In the genomic region with DNA sequence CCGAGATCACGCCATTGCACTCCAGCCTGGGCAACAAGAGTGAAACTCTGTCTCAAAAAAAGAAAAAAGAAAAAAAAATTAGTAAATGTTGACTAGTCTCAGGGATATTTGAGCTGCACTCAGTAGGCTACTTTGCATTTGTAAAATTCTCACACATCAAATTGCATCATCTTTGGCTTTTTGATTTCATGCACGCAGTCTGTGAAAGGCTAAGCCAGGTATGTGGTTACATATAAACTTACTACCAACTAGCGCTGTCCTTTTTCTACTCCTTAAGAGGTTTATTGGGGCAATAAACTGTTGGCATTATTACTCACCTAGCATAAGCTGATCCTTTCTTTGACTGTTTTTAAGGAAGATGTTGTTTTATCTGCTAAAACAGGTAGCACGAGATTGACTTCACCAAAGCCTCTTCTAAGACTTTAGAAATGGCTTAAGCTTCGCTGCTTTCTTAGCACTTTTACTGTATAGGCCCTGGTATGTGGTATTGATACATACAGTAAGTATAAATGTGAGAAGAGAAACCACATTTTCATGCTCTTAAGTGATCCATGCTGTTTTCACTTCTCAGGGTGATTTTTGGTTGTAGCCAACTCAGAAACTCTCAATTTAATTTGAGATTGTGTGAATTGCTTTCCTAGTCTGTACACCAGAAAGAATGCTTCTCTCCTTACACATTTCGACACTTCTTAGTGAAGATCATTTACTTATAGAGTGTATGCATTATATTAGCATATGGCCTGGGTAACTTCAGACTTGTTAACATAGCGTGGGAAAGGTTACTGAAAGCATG, we compare ENCODE assay signal across 17 cellular contexts.
A peak's percentile ranks its signal among the peaks of the same experiment; 100 is the strongest.
DNase-seq lines count a peak whose midpoint lies in the region; ATAC-seq and TF ChIP-seq lines count a peak whose summit lies in the region.
"Had no signal": no experiment of that assay in that cellular context is flagged by ENCODE, and none has a peak within 500 bp of the region (broad histone marks: within the 10 kb centered on the region; RNA-seq: fewer than 3 reads in every experiment).

No MANE protein-coding gene starts in this region.

- no peaks in the 10 kb centered on the region for H3K36me3 ChIP-seq in hepatocyte (replicated peaks; ENCODE audit: insufficient read depth, low read depth)
- H3K36me3 ChIP-seq: heart left ventricle, sigmoid colon had no signal

- 84% methylated on average over 8 of the region's 8 CpGs for WGBS in hepatocyte (ENCODE audit: low lambda C conversion rate, missing lambda C conversion rate)

- H3K9me3 Mint-ChIP-seq in CD4-positive, alpha-beta T cell = no peaks in the 10 kb centered on the region
- no peaks in the 10 kb centered on the region for H3K9me3 Mint-ChIP-seq in activated naive CD8-positive, alpha-beta T cell treated with anti-CD3 and anti-CD28 coated beads for 36 hours
- H3K9me3 Mint-ChIP-seq: natural killer cell treated with Interleukin-12 subunit alpha and Interleukin-12 subunit beta and Interleukin-15 and Interleukin-18, amount 100 ng/mL, for 72 hours had no signal

- POLR2A ChIA-PET in CD4-positive, alpha-beta T cell (lab: Charles Lee) = no interaction called here

- no peak overlapping the region for H3K4me3 Mint-ChIP-seq in CD4-positive, alpha-beta T cell
- H3K4me3 Mint-ChIP-seq in activated naive CD8-positive, alpha-beta T cell treated with anti-CD3 and anti-CD28 coated beads for 36 hours = no peak overlapping the region
- H3K4me3 Mint-ChIP-seq: activated CD4-positive, alpha-beta memory T cell treated with anti-CD3 and anti-CD28 coated beads, Interleukin-2, amount 10 ng/mL, durations not matched to agents 7 days and 5 days; natural killer cell treated with Interleukin-12 subunit alpha and Interleukin-12 subunit beta and Interleukin-15 and Interleukin-18, amount 100 ng/mL, for 72 hours; T-cell had no signal

- no peak overlapping the region for H3K4me3 ChIP-seq in hepatocyte
- H3K4me3 ChIP-seq: BLaER1 treated with 17β-estradiol and CSF1 and Interleukin-3, amounts not matched to agents 10 nM and 100 nM; heart left ventricle; sigmoid colon had no signal

- no peaks in the 10 kb centered on the region for H3K36me3 Mint-ChIP-seq in CD4-positive, alpha-beta T cell (ENCODE audit: low read depth)
- no peaks in the 10 kb centered on the region for H3K36me3 Mint-ChIP-seq in activated naive CD8-positive, alpha-beta T cell treated with anti-CD3 and anti-CD28 coated beads for 36 hours
- H3K36me3 Mint-ChIP-seq: natural killer cell treated with Interleukin-12 subunit alpha and Interleukin-12 subunit beta and Interleukin-15 and Interleukin-18, amount 100 ng/mL, for 72 hours; T-cell had no signal

- H3K4me1 Mint-ChIP-seq in CD4-positive, alpha-beta T cell (ENCODE audit: low read depth) = no peaks in the 10 kb centered on the region
- no peaks in the 10 kb centered on the region for H3K4me1 Mint-ChIP-seq in activated naive CD8-positive, alpha-beta T cell treated with anti-CD3 and anti-CD28 coated beads for 36 hours
- H3K4me1 Mint-ChIP-seq: activated CD4-positive, alpha-beta memory T cell treated with anti-CD3 and anti-CD28 coated beads, Interleukin-2, amount 10 ng/mL, durations not matched to agents 7 days and 5 days; T-cell had no signal

- H3K9me3 ChIP-seq in hepatocyte (ENCODE audit: low read depth) = no peaks in the 10 kb centered on the region
- H3K9me3 ChIP-seq in CD4-positive, alpha-beta T cell (ENCODE audit: control insufficient read depth, low read length) = no peaks in the 10 kb centered on the region
- H3K9me3 ChIP-seq: sigmoid colon had no signal

- intact Hi-C loops in CD4-positive, alpha-beta T cell (cut with DNase I, micrococcal nuclease) = no loop called here

- no peaks in the 10 kb centered on the region for H3K9me2 ChIP-seq in hepatocyte (replicated peaks; ENCODE audit: insufficient read depth)

- H3K27ac Mint-ChIP-seq in CD4-positive, alpha-beta T cell = no peak overlapping the region
- H3K27ac Mint-ChIP-seq in activated naive CD8-positive, alpha-beta T cell treated with anti-CD3 and anti-CD28 coated beads for 36 hours = no peak overlapping the region
- H3K27ac Mint-ChIP-seq: activated CD4-positive, alpha-beta memory T cell treated with anti-CD3 and anti-CD28 coated beads, Interleukin-2, amount 10 ng/mL, durations not matched to agents 7 days and 5 days; natural killer cell treated with Interleukin-12 subunit alpha and Interleukin-12 subunit beta and Interleukin-15 and Interleukin-18, amount 100 ng/mL, for 72 hours; T-cell had no signal

- DNase-seq in hepatocyte (ENCODE audit: low spot score) (peak; percentile 50), nucleus accumbens (lab: John Stamatoyannopoulos, UW) (no peak), A172 (ENCODE audit: low spot score) (no peak)
- DNase-seq in CD4-positive, alpha-beta T cell = no peak
- DNase-seq in activated naive CD8-positive, alpha-beta T cell treated with anti-CD3 and anti-CD28 coated beads for 36 hours = no peak
- DNase-seq: activated CD4-positive, alpha-beta memory T cell treated with anti-CD3 and anti-CD28 coated beads, Interleukin-2, amount 10 ng/mL, durations not matched to agents 7 days and 5 days; heart left ventricle; sigmoid colon; T-cell had no signal

- H3K27ac ChIP-seq in hepatocyte = no peak overlapping the region
- no peak overlapping the region for H3K27ac ChIP-seq in CD4-positive, alpha-beta T cell (ENCODE audit: low read depth, low read length)
- H3K27ac ChIP-seq: BLaER1 treated with 17β-estradiol and CSF1 and Interleukin-3, amounts not matched to agents 10 nM and 100 nM; heart left ventricle; HL-60; sigmoid colon had no signal

- peaks cover 7% of the 10 kb centered on the region for H3K79me2 ChIP-seq in hepatocyte

- H3K27me3 Mint-ChIP-seq in CD4-positive, alpha-beta T cell = no peaks in the 10 kb centered on the region
- H3K27me3 Mint-ChIP-seq in activated naive CD8-positive, alpha-beta T cell treated with anti-CD3 and anti-CD28 coated beads for 36 hours = no peaks in the 10 kb centered on the region
- H3K27me3 Mint-ChIP-seq: activated CD4-positive, alpha-beta memory T cell treated with anti-CD3 and anti-CD28 coated beads, Interleukin-2, amount 10 ng/mL, durations not matched to agents 7 days and 5 days had no signal

- ATAC-seq in GM18868 (IDR thresholded peaks at IDR 0.05; ENCODE audit: unreplicated experiment) (peak; percentile 90), GM21717 (IDR thresholded peaks at IDR 0.05; ENCODE audit: unreplicated experiment) (peak; percentile 81), HG03159 (IDR thresholded peaks at IDR 0.05; ENCODE audit: unreplicated experiment) (peak; percentile 74)
- ATAC-seq in CD4-positive, alpha-beta T cell (ENCODE audit: poor library complexity) = no peak
- ATAC-seq: heart left ventricle; left lobe of liver; natural killer cell treated with Interleukin-12 subunit alpha and Interleukin-12 subunit beta and Interleukin-15 and Interleukin-18, amount 100 ng/mL, for 72 hours; Panc1; T-cell had no signal

- no peak overlapping the region for H2AFZ ChIP-seq in hepatocyte

- CTCF ChIA-PET in CD4-positive, alpha-beta T cell (lab: Charles Lee) = no interaction called here

- no peak for TF ChIP-seq CTCF in hepatocyte (IDR thresholded peaks at IDR 0.05; ENCODE audit: poor library complexity)
- TF ChIP-seq CTCF in CD4-positive, alpha-beta T cell (IDR thresholded peaks at IDR 0.05) = no peak

- H3K4me1 ChIP-seq in hepatocyte (ENCODE audit: insufficient read depth) = peaks cover 3% of the 10 kb centered on the region
- H3K4me1 ChIP-seq: BLaER1 treated with 17β-estradiol and CSF1 and Interleukin-3, amounts not matched to agents 10 nM and 100 nM; heart left ventricle had no signal

- peaks cover 13% of the 10 kb centered on the region for H3K27me3 ChIP-seq in hepatocyte
- no peaks in the 10 kb centered on the region for H3K27me3 ChIP-seq in CD4-positive, alpha-beta T cell (ENCODE audit: control insufficient read depth, insufficient read depth, low read length)
- H3K27me3 ChIP-seq: BLaER1 treated with 17β-estradiol and CSF1 and Interleukin-3, amounts not matched to agents 10 nM and 100 nM; heart left ventricle; sigmoid colon had no signal

- no peak overlapping the region for H3K4me2 ChIP-seq in hepatocyte
- H3K4me2 ChIP-seq: BLaER1 treated with 17β-estradiol and CSF1 and Interleukin-3, amounts not matched to agents 10 nM and 100 nM had no signal

- no peaks in the 10 kb centered on the region for H4K20me1 ChIP-seq in hepatocyte (ENCODE audit: insufficient read depth, poor library complexity, severe bottlenecking)
